8 cellular contexts compared by ENCODE assay signal in the genomic region with DNA sequence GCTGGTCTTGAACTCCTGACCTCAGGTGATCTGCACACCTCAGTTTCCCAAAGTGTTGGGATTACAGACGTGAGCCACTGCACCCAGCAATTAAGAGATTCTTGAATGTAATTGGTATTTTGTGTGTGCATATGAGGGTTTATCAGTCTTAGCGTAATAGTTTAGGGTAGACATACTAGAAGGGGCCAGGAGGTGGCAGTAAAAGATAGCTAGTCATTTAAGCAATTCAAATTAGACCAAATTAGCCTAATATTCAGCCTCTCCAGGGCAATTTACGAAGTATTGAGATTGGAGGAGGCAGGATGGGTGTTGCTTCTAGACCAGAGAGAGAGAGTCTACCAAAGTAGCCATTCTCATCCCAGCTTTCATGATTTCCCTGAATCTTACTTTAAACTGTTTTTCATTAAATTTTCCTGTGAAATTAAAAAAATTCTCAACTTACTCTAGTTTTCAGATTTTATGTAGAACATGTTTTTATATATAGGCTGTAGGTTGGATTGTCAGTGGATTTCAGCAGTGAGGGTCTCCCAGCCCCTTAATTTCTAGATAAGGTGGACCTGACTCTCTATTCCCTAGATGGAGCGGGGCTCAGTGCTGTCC.
DNase-seq lines count a peak whose midpoint lies in the region; ATAC-seq lines count a peak whose summit lies in the region.

No MANE protein-coding gene starts in this region.

- ATAC-seq in HG03025 (IDR thresholded peaks at IDR 0.05; ENCODE audit: low FRiP score, unreplicated experiment), result no peak

- in situ Hi-C loops in KBM-7 (cut with MboI; ENCODE audit: low pct_unique_long_range_greater_than_20kb, low sequenced_read_pairs), result no loop called here

- peak; percentile 25 for DNase-seq in activated CD4-positive, alpha-beta T cell treated with anti-CD3 and anti-CD28 coated beads for 48 hours
- no peak for DNase-seq in activated CD4-positive, alpha-beta T cell treated with anti-CD3 and anti-CD28 coated beads, Interleukin-2, amount 50 U/mL, for 4 hours
- DNase-seq in KBM-7, result peak; percentile 35
- peak; percentile 71 for DNase-seq in OCI-M1 (lab: John Stamatoyannopoulos, UW)
- DNase-seq in dermis microvascular lymphatic vessel endothelial cell (ENCODE audit: low read depth in 2 of 2), result peak; percentile 14 to 58
- peak; percentile 43 for DNase-seq in midbrain (lab: John Stamatoyannopoulos, UW)
- no peak for DNase-seq in amniotic stem cell (lab: John Stamatoyannopoulos, UW)

Comparison
In these comparisons a context has a peak if more than half of its experiments do, and no peak if none do; other contexts are left out.
1. DNase-seq: peak in activated CD4-positive, alpha-beta T cell treated with anti-CD3 and anti-CD28 coated beads for 48 hours (single experiment), KBM-7 (single experiment), OCI-M1 (single experiment), dermis microvascular lymphatic vessel endothelial cell (2 of 2) and midbrain (single experiment); none in activated CD4-positive, alpha-beta T cell treated with anti-CD3 and anti-CD28 coated beads, Interleukin-2, amount 50 U/mL, for 4 hours (0 of 2) and amniotic stem cell (single experiment).